In the genomic region with DNA sequence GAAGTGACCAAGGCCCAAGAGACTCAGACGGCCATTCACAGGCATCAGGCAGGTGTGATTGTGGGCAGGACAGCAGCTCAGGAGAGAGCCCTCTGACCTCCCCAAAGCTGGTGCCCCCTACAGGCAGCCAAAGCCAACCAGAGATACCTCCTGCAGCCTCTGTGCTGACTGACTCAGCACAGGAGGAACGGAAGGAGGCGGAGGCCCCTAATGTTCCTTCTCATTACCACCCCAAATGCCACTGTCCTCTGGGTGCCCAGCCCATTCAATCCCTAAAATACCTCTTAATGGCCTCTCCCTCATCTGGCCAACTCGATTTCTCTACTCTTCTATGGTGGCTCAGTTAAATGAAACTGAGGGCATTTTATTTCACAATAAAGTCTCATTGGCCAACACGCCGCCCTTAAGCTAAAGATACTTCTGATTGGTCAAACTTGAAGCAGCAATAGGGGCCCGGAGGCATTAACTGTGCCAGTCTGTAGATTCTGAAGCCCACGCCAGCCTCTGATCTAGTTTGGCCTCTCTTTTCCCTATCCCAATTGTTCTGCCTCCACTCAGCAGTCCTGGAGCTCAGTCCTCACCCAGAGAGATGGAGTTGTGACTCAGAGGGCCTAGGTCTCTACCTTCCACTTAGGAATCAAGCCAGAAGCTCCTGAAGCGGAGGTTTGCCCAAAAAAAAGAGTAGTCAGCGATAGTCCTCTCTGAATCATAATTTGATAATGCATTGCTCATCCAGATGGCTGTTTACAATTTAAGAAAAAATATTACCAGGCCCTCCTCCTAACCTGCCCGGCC, we compare ENCODE assay signal across 8 cellular contexts. TPM values are rescaled to one million over a fixed set of nuclear protein-coding genes. Genes with fewer than 3 reads are reported as not detected.
DNase-seq lines count a peak whose midpoint lies in the region; ATAC-seq, FAIRE-seq and TF ChIP-seq lines count a peak whose summit lies in the region.

No MANE protein-coding gene starts in this region.

- H2AFZ ChIP-seq in GM12878 (ENCODE audit: control insufficient read depth, low read depth, low read length) = no peak overlapping the region

- peak; percentile 39 to 40 for ATAC-seq in CD4-positive, CD25-positive, alpha-beta regulatory T cell (ENCODE audit: low read depth in 2 of 2)
- ATAC-seq in GM19025 (IDR thresholded peaks at IDR 0.05; ENCODE audit: low read depth, unreplicated experiment) (peak; percentile 29), HG03280 (IDR thresholded peaks at IDR 0.05; ENCODE audit: unreplicated experiment) (peak; percentile 41), GM12878 (peak; percentile 67)

- peaks cover 24% of the 10 kb centered on the region for H3K36me3 ChIP-seq in CD4-positive, CD25-positive, alpha-beta regulatory T cell (ENCODE audit: control insufficient read depth, insufficient read depth, low read length)
- H3K36me3 ChIP-seq in SK-N-MC (ENCODE audit: insufficient read depth, low read length) = peaks cover 35% of the 10 kb centered on the region
- H3K36me3 ChIP-seq in GM12878 (ENCODE audit: control insufficient read depth in 2 of 2, insufficient read depth in 2 of 2, low read length in 1 of 2) = peaks cover 29 to 32% of the 10 kb centered on the region in 2 experiments

- CTCF ChIA-PET in GM12878 (lab: Yijun Ruan, JAX) = interaction anchor here (0.6 to 12.2 kb wide), 33 partner anchors 9 to 536 kb away, joined by 3 to 157 read pairs (median 5); partner anchors contain the start of genes AGBL3, BPGM, TMEM140 and WDR91

- peak; percentile 82 for FAIRE-seq in GM12878 (lab: Jason Lieb, UNC)

- H3K27me3 ChIP-seq in CD4-positive, CD25-positive, alpha-beta regulatory T cell (ENCODE audit: control insufficient read depth, insufficient read depth, low read length) = no peaks in the 10 kb centered on the region
- no peaks in the 10 kb centered on the region for H3K27me3 ChIP-seq in GM12878 (replicated peaks in 1 of 2; ENCODE audit: control insufficient read depth in 2 of 2, insufficient read depth in 2 of 2, low read length in 1 of 2)
- H3K27me3 ChIP-seq in layer of hippocampus (ENCODE audit: control insufficient read depth, insufficient read depth, low read length) = no peaks in the 10 kb centered on the region

- no peaks in the 10 kb centered on the region for H3K9me3 Mint-ChIP-seq in CD4-positive, CD25-positive, alpha-beta regulatory T cell

- H3K79me2 ChIP-seq in GM12878 (ENCODE audit: control insufficient read depth, insufficient read depth, low read length) = peaks cover 67% of the 10 kb centered on the region

- peak; percentile 35 to 73 (median 50) for DNase-seq in CD4-positive, CD25-positive, alpha-beta regulatory T cell
- no peak for DNase-seq in SK-N-MC (ENCODE audit: low read depth, low spot score)
- DNase-seq in GM12878 (ENCODE audit: low read depth, low spot score) = no peak
- DNase-seq in stimulated activated CD8-positive, alpha-beta memory T cell treated with anti-CD3 and anti-CD28 coated beads, Interleukin-2, amount 100 ng/mL, for 48 hours (ENCODE audit: low read depth in 2 of 2) = peak; percentile 59 to 60
- no peak for DNase-seq in NCI-H1105 treated with DMSO at 0.1 percent for 48 hours (lab: John Stamatoyannopoulos, UW)

- TF ChIP-seq POLR2A in GM12878 (IDR thresholded peaks at IDR 0.05; ENCODE audit: low read depth, low read length) = peak; percentile 67

- H3K4me1 Mint-ChIP-seq in CD4-positive, CD25-positive, alpha-beta regulatory T cell = peaks cover 20 to 50% (median 37%) of the 10 kb centered on the region in 4 donors

- SMC1A ChIA-PET in GM12878 (lab: Charles Lee; ENCODE audit: uncharacterized antibody, unreplicated experiment) = interaction anchor here (0.7 to 13.1 kb wide), 33 partner anchors 9 to 535 kb away, joined by 3 to 158 read pairs (median 5); partner anchors contain the start of genes AGBL3, BPGM, TMEM140 and WDR91

- peak overlapping the region; percentile 89 to 97 (median 97) for H3K27ac Mint-ChIP-seq in CD4-positive, CD25-positive, alpha-beta regulatory T cell

- RAD21 ChIA-PET in GM12878 (lab: Charles Lee; ENCODE audit: unreplicated experiment) = interaction anchor here (0.6 to 11.6 kb wide), 23 partner anchors 9 to 535 kb away, joined by 3 to 151 read pairs (median 5); partner anchors contain the start of genes AGBL3, TMEM140 and WDR91

- intact Hi-C loops in GM12878 (cut with micrococcal nuclease; ENCODE audit: unreplicated experiment) = loop anchor here (1.0 kb wide), 1 partner anchor 176 kb away; no protein-coding TSS in a partner anchor

- H3K9me3 ChIP-seq in CD4-positive, CD25-positive, alpha-beta regulatory T cell (ENCODE audit: control insufficient read depth in 2 of 2, low read length in 2 of 2) = no peaks in the 10 kb centered on the region
- H3K9me3 ChIP-seq in SK-N-MC (ENCODE audit: low read depth, low read length) (no peaks in the 10 kb centered on the region), GM12878 (replicated peaks; ENCODE audit: control insufficient read depth, insufficient read depth, low read length) (no peaks in the 10 kb centered on the region; the same call in 2 of the 3 replicates)

- TSS peak; percentile 68 for BruUV-seq in GM12878 (replicated peaks; lab: Mats Ljungman, UMichigan)

- POLR2A ChIA-PET in GM12878 (lab: Charles Lee) = interaction anchor here (1.1 to 15.9 kb wide), 10 partner anchors 9 to 224 kb away, joined by 3 to 169 read pairs (median 22); partner anchors contain the start of genes AGBL3, TMEM140 and WDR91

- WGBS in GM12878 (ENCODE audit: insufficient coverage, insufficient replicate concordance, low lambda C conversion rate, missing lambda C conversion rate) = 0% methylated on average over 11 of the region's 11 CpGs

- H3K4me3 ChIP-seq in CD4-positive, CD25-positive, alpha-beta regulatory T cell (ENCODE audit: low read depth, low read length) = peak overlapping the region; percentile 70
- H3K4me3 ChIP-seq in SK-N-MC (peak overlapping the region; percentile 93), GM12878 (peak overlapping the region; percentile 84)

- peak overlapping the region; percentile 96 for H3K9ac ChIP-seq in SK-N-MC (ENCODE audit: insufficient read length)
- H3K9ac ChIP-seq in GM12878 (ENCODE audit: control insufficient read depth, insufficient read depth, low read length) = peak overlapping the region; percentile 73

- no peaks in the 10 kb centered on the region; the same call in 1 of the 2 replicates for H4K20me1 ChIP-seq in GM12878 (ENCODE audit: control insufficient read depth, insufficient read depth)

- H3K4me2 ChIP-seq in GM12878 (ENCODE audit: control insufficient read depth, insufficient read depth) = peak overlapping the region; percentile 99

- 0 out of 4 replicates have a peak, but pooled peaks of 1 of the 2 experiments have one; percentile 10 for TF ChIP-seq EP300 in GM12878 (IDR thresholded peaks at IDR 0.05; ENCODE audit: borderline replicate concordance in 1 of 2, control insufficient read depth in 1 of 2, low read depth in 2 of 2, low read length in 2 of 2)

- peak; percentile 66 for TF ChIP-seq RAD21 in GM12878 (IDR thresholded peaks at IDR 0.05; ENCODE audit: insufficient read depth, low read depth, low read length)

- peak; percentile 80 to 88 (median 87); a peak in 5 of 6 replicates for TF ChIP-seq CTCF in GM12878 (IDR thresholded peaks at IDR 0.05 in 2 of 3, conservative IDR thresholded peaks at IDR 0.05 in 1 of 3; ENCODE audit: control insufficient read depth in 2 of 3, extremely low read depth in 1 of 3, insufficient read depth in 1 of 3, low read depth in 3 of 3, low read length in 3 of 3)

- in situ Hi-C loops in GM12878 (cut with MboI) = loop anchor here (5.0 to 10.0 kb wide), 2 partner anchors 177 to 525 kb away; partner anchors contain the start of gene BPGM

- peaks cover 25% of the 10 kb centered on the region for H3K4me1 ChIP-seq in CD4-positive, CD25-positive, alpha-beta regulatory T cell (ENCODE audit: control insufficient read depth, insufficient read depth, low read length, poor library complexity, severe bottlenecking)
- H3K4me1 ChIP-seq in GM12878 (ENCODE audit: control insufficient read depth, insufficient read depth, low read length) = peaks cover 24% of the 10 kb centered on the region

- H3K27me3 Mint-ChIP-seq in CD4-positive, CD25-positive, alpha-beta regulatory T cell = no peaks in the 10 kb centered on the region

- H3K4me3 Mint-ChIP-seq in CD4-positive, CD25-positive, alpha-beta regulatory T cell = peak overlapping the region; percentile 86 to 95 (median 89)

- H3K27ac ChIP-seq in CD4-positive, CD25-positive, alpha-beta regulatory T cell (ENCODE audit: insufficient read depth, low read length, poor library complexity, severe bottlenecking) = peak overlapping the region; percentile 94
- peak overlapping the region; percentile 94 for H3K27ac ChIP-seq in SK-N-MC
- H3K27ac ChIP-seq in GM12878 (ENCODE audit: control insufficient read depth, insufficient read depth) = peak overlapping the region; percentile 96
- peak overlapping the region; percentile 95 for H3K27ac ChIP-seq in layer of hippocampus (ENCODE audit: low read depth, low read length)

- peaks cover 28% of the 10 kb centered on the region for H3K36me3 Mint-ChIP-seq in CD4-positive, CD25-positive, alpha-beta regulatory T cell

RNA-seq across cellular contexts. Expression of gene CYREN, which starts 1.2 kb away (rescaled TPM):
- 20.1 TPM for total RNA-seq in CD4-positive, CD25-positive, alpha-beta regulatory T cell
- 10 to 100 TPM; 25.3 to 39.8 (median 33.2) TPM for polyA plus RNA-seq in CD4-positive, CD25-positive, alpha-beta regulatory T cell
- 111 and 122 TPM in 2 replicates for total RNA-seq in GM12878 (2013; cell fraction: nucleolus; rRNA removed)
- total RNA-seq in GM12878 (2014; rRNA removed) = 61.3 and 61.5 TPM in 2 replicates
- 48.3 and 50.8 TPM in 2 replicates for total RNA-seq in GM12878 (2014; rRNA removed; fragmentation: Illumina TruSeq; extraction: Trizol)
- total RNA-seq in GM12878 (2021) = 55.3 and 58.0 TPM in 2 replicates
- 30.9 TPM for polyA plus RNA-seq in GM12878 (2011; ENCODE audit: low read depth)
- polyA plus RNA-seq in GM12878 (2011; rRNA removed) = 64.3 and 64.5 TPM in 2 replicates
- polyA plus RNA-seq in GM12878 (2011; cell fraction: cytosol; rRNA removed) = 66.1 and 70.1 TPM in 2 replicates
- 56.5 and 56.8 TPM in 2 replicates for polyA plus RNA-seq in GM12878 (2011; cell fraction: nucleus; rRNA removed)
- polyA plus RNA-seq in GM12878 (2012) = 44.2 and 50.8 TPM in 2 replicates
- 42.5 and 46.0 TPM in 2 replicates for polyA plus RNA-seq in GM12878 (2014; fragmentation: Illumina TruSeq; extraction: Trizol)
- polyA plus RNA-seq in GM12878 (2014; fragmentation: Nextera tagmentation; extraction: Ambion mirVana) = 10 to 100 TPM in 1 of 2 experiments, 1 to 10 TPM in 1; 8.7 to 12.9 TPM
- polyA plus RNA-seq in GM12878 (2014; rRNA removed) = 49.6 and 54.6 TPM in 2 replicates
- 10 to 100 TPM; 56.7 to 57.7 TPM for polyA plus RNA-seq in GM12878 (2016; fragmentation: Nextera tagmentation; extraction: Ambion mirVana)
- polyA minus RNA-seq in GM12878 (2011; rRNA and poly(A)+ RNA removed) = 66.1 and 105 TPM in 2 replicates
- 22.8 and 23.1 TPM in 2 replicates for polyA minus RNA-seq in GM12878 (2011; cell fraction: cytosol; rRNA and poly(A)+ RNA removed)
- polyA minus RNA-seq in GM12878 (2011; cell fraction: nucleus; rRNA and poly(A)+ RNA removed) = 65.0 and 93.4 TPM in 2 replicates

RNA-seq across cellular contexts. Expression of gene TMEM140, which starts 21.5 kb away (rescaled TPM):
- total RNA-seq in CD4-positive, CD25-positive, alpha-beta regulatory T cell = 44.7 TPM
- polyA plus RNA-seq in CD4-positive, CD25-positive, alpha-beta regulatory T cell = 10 to 100 TPM; 18.9 to 39.3 (median 30.3) TPM
- 69.2 and 83.7 TPM in 2 replicates for total RNA-seq in GM12878 (2013; cell fraction: nucleolus; rRNA removed)
- total RNA-seq in GM12878 (2014; rRNA removed) = 2.4 and 2.9 TPM in 2 replicates
- 3.3 and 4.3 TPM in 2 replicates for total RNA-seq in GM12878 (2014; rRNA removed; fragmentation: Illumina TruSeq; extraction: Trizol)
- 3.0 and 5.2 TPM in 2 replicates for total RNA-seq in GM12878 (2021)
- 18.1 TPM for polyA plus RNA-seq in GM12878 (2011; ENCODE audit: low read depth)
- 16.7 and 20.7 TPM in 2 replicates for polyA plus RNA-seq in GM12878 (2011; rRNA removed)
- polyA plus RNA-seq in GM12878 (2011; cell fraction: cytosol; rRNA removed) = 18.6 and 18.9 TPM in 2 replicates
- 12.3 and 14.9 TPM in 2 replicates for polyA plus RNA-seq in GM12878 (2011; cell fraction: nucleus; rRNA removed)
- 25.4 and 32.2 TPM in 2 replicates for polyA plus RNA-seq in GM12878 (2012)
- 3.2 and 3.7 TPM in 2 replicates for polyA plus RNA-seq in GM12878 (2014; fragmentation: Illumina TruSeq; extraction: Trizol)
- 1 to 10 TPM in 1 of 2 experiments, under 1 TPM in 1; 0.85 to 1.1 TPM for polyA plus RNA-seq in GM12878 (2014; fragmentation: Nextera tagmentation; extraction: Ambion mirVana)
- polyA plus RNA-seq in GM12878 (2014; rRNA removed) = 3.1 and 3.3 TPM in 2 replicates
- 10 to 100 TPM; 11.2 to 12.4 TPM for polyA plus RNA-seq in GM12878 (2016; fragmentation: Nextera tagmentation; extraction: Ambion mirVana)
- 21.2 and 24.0 TPM in 2 replicates for polyA minus RNA-seq in GM12878 (2011; rRNA and poly(A)+ RNA removed)
- polyA minus RNA-seq in GM12878 (2011; cell fraction: cytosol; rRNA and poly(A)+ RNA removed) = 6.5 and 8.0 TPM in 2 replicates
- 20.4 and 28.7 TPM in 2 replicates for polyA minus RNA-seq in GM12878 (2011; cell fraction: nucleus; rRNA and poly(A)+ RNA removed)

RNA-seq across cellular contexts. Expression of gene WDR91, which starts 42.0 kb away (rescaled TPM):
- total RNA-seq in CD4-positive, CD25-positive, alpha-beta regulatory T cell = 34.9 TPM
- 1 to 10 TPM; 3.4 to 4.7 (median 4.2) TPM for polyA plus RNA-seq in CD4-positive, CD25-positive, alpha-beta regulatory T cell
- 127 and 142 TPM in 2 replicates for total RNA-seq in GM12878 (2013; cell fraction: nucleolus; rRNA removed)
- total RNA-seq in GM12878 (2014; rRNA removed) (26.0 TPM in 2 replicates), GM12878 (2014; rRNA removed; fragmentation: Illumina TruSeq; extraction: Trizol) (13.3 and 15.8 TPM in 2 replicates), GM12878 (2021) (27.4 TPM in 2 replicates)
- polyA plus RNA-seq in GM12878 (2011; ENCODE audit: low read depth) = 11.4 TPM
- polyA plus RNA-seq in GM12878 (2011; rRNA removed) (61.8 and 83.3 TPM in 2 replicates), GM12878 (2014; fragmentation: Illumina TruSeq; extraction: Trizol) (13.7 and 17.8 TPM in 2 replicates), GM12878 (2014; fragmentation: Nextera tagmentation; extraction: Ambion mirVana) (10 to 100 TPM in 1 of 2 experiments, 1 to 10 TPM in 1; 7.6 to 10.1 TPM), GM12878 (2014; rRNA removed) (31.9 and 37.2 TPM in 2 replicates), GM12878 (2016; fragmentation: Nextera tagmentation; extraction: Ambion mirVana) (10 to 100 TPM; 13.4 to 15.2 TPM)
- polyA plus RNA-seq in GM12878 (2011; cell fraction: cytosol; rRNA removed) = 79.6 and 99.6 TPM in 2 replicates
- 285 and 340 TPM in 2 replicates for polyA plus RNA-seq in GM12878 (2011; cell fraction: nucleus; rRNA removed)
- 19.4 and 28.1 TPM in 2 replicates for polyA plus RNA-seq in GM12878 (2012)
- polyA minus RNA-seq in GM12878 (2011; rRNA and poly(A)+ RNA removed) = 59.1 and 118 TPM in 2 replicates
- 27.2 and 29.9 TPM in 2 replicates for polyA minus RNA-seq in GM12878 (2011; cell fraction: cytosol; rRNA and poly(A)+ RNA removed)
- 68.1 and 80.8 TPM in 2 replicates for polyA minus RNA-seq in GM12878 (2011; cell fraction: nucleus; rRNA and poly(A)+ RNA removed)

Comparison
In these comparisons a context has a peak if more than half of its experiments do, and no peak if none do; other contexts are left out.
1. DNase-seq: peak in CD4-positive, CD25-positive, alpha-beta regulatory T cell (3 of 3) and stimulated activated CD8-positive, alpha-beta memory T cell treated with anti-CD3 and anti-CD28 coated beads, Interleukin-2, amount 100 ng/mL, for 48 hours (2 of 2); none in SK-N-MC (single experiment), GM12878 (single experiment) and NCI-H1105 treated with DMSO at 0.1 percent for 48 hours (single experiment).
2. Peak in every context shown above with its lines, with median percentiles within 50 percentile points of each other: ATAC-seq, H3K27ac ChIP-seq and H3K4me3 ChIP-seq.